ENCODE assay signal across 22 cellular contexts in genomic region chr6:115358616-115359015, GRCh38.
"Had no signal": no experiment of that assay in that cellular context is flagged by ENCODE, and none has a peak within 500 bp of the region (broad histone marks: within the 10 kb centered on the region; RNA-seq: fewer than 3 reads in every experiment).

No MANE protein-coding gene starts in this region.

- DNase-seq: activated B cell treated with CpG ODN at 0.5 μM for 24 hours; activated CD4-positive, alpha-beta T cell treated with anti-CD3 and anti-CD28 coated beads for 48 hours; activated CD8-positive, alpha-beta memory T cell treated with anti-CD3 and anti-CD28 coated beads, Interleukin-2, amount 50 U/mL, for 4 hours; activated CD8-positive, alpha-beta T cell treated with anti-CD3 and anti-CD28 coated beads for 36 hours; activated gamma-delta T cell treated with Interleukin-2 at 50 U/mL for 16 hours; activated T-cell treated with anti-CD3 and anti-CD28 coated beads, Interleukin-2, amount 50 U/mL, for 72 hours; amygdala; brain microvascular endothelial cell; cerebellar nuclear complex; effector memory CD8-positive, alpha-beta T cell; gastrocnemius medialis; heart right ventricle; occipital lobe; right cardiac atrium; small intestine; stimulated activated CD4-positive, alpha-beta T cell treated with anti-CD3 and anti-CD28 coated beads, Interleukin-4, amount 100 ng/mL, for 4 hours; stimulated activated CD8-positive, alpha-beta memory T cell treated with anti-CD3 and anti-CD28 coated beads, Interleukin-4, amount 100 ng/mL, for 48 hours; stimulated activated naive CD4-positive, alpha-beta T cell treated with Interleukin-2 at 50 U/mL for 16 hours; trophoblast cell had no signal

- H3K4me3 ChIP-seq: gastrocnemius medialis, heart right ventricle, prostate gland had no signal

- H3K9me3 ChIP-seq: gastrocnemius medialis, prostate gland had no signal

- H3K36me3 ChIP-seq: brain microvascular endothelial cell, gastrocnemius medialis, heart right ventricle, prostate gland had no signal

- ATAC-seq: activated CD8-positive, alpha-beta T cell treated with anti-CD3 and anti-CD28 coated beads for 36 hours; activated T-cell treated with anti-CD3 and anti-CD28 coated beads, Interleukin-2, amount 50 U/mL, for 72 hours; effector memory CD8-positive, alpha-beta T cell; gastrocnemius medialis; heart right ventricle; natural killer cell treated with Interleukin-12 subunit alpha and Interleukin-12 subunit beta and Interleukin-15 and Interleukin-18, amount 100 ng/mL, for 72 hours; right cardiac atrium had no signal

- H3K27ac ChIP-seq: brain microvascular endothelial cell, epithelial cell of prostate, gastrocnemius medialis, heart right ventricle, prostate gland had no signal

- H3K27me3 ChIP-seq: brain microvascular endothelial cell, gastrocnemius medialis, heart right ventricle had no signal

- H3K4me1 ChIP-seq: gastrocnemius medialis, heart right ventricle, prostate gland had no signal
